ENCODE assay signal across 1 cellular context in the genomic region with DNA sequence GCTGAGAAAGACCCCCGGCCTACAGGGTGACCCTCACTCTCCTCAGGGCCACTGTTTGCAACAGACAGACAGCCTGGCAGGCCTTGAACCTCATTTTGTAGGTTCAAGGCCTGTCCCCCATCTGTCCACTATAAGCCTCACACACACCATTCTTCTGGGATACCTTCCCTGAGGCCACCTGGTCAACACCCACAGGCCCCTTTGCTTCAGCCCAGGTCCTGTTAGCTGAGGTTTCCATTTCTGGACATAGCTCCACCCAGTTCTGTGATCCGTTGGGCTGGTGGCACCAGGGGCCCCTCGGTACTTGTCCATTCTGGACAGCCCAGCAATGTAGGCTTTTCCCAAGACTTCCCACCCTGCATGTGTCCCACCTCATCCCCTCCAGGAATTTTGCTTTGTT.
TF ChIP-seq lines count a peak whose summit lies in the region.

No MANE protein-coding gene starts in this region.

TF ChIP-seq in IMR-90, 13 proteins besides CTCF, POLR2A, EP300 and RAD21:
- TF ChIP-seq NFE2L2 (IDR thresholded peaks at IDR 0.05; ENCODE audit: low read depth, low read length) = no peak
- TF ChIP-seq RCOR1 (IDR thresholded peaks at IDR 0.05; ENCODE audit: insufficient replicate concordance, low read length) = no peak
- TF ChIP-seq MXI1 (IDR thresholded peaks at IDR 0.05; ENCODE audit: borderline replicate concordance, low read depth, low read length) = no peak
- TF ChIP-seq CEBPB (IDR thresholded peaks at IDR 0.05; ENCODE audit: low read depth, low read length) = no peak
- TF ChIP-seq, protein P1, sequence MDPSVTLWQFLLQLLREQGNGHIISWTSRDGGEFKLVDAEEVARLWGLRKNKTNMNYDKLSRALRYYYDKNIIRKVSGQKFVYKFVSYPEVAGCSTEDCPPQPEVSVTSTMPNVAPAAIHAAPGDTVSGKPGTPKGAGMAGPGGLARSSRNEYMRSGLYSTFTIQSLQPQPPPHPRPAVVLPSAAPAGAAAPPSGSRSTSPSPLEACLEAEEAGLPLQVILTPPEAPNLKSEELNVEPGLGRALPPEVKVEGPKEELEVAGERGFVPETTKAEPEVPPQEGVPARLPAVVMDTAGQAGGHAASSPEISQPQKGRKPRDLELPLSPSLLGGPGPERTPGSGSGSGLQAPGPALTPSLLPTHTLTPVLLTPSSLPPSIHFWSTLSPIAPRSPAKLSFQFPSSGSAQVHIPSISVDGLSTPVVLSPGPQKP (IDR thresholded peaks at IDR 0.05; ENCODE audit: borderline replicate concordance, low read depth, low read length) = no peak
- TF ChIP-seq FOS (IDR thresholded peaks at IDR 0.05; ENCODE audit: low read depth, low read length) = no peak
- TF ChIP-seq RFX5 (IDR thresholded peaks at IDR 0.05; ENCODE audit: low read depth, low read length) = no peak
- no peak for TF ChIP-seq MAZ (IDR thresholded peaks at IDR 0.05; ENCODE audit: borderline replicate concordance, low read depth, low read length)
- TF ChIP-seq, protein P2, sequence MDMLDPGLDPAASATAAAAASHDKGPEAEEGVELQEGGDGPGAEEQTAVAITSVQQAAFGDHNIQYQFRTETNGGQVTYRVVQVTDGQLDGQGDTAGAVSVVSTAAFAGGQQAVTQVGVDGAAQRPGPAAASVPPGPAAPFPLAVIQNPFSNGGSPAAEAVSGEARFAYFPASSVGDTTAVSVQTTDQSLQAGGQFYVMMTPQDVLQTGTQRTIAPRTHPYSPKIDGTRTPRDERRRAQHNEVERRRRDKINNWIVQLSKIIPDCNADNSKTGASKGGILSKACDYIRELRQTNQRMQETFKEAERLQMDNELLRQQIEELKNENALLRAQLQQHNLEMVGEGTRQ (IDR thresholded peaks at IDR 0.05; ENCODE audit: low read depth, low read length) = no peak
- TF ChIP-seq MAFK (IDR thresholded peaks at IDR 0.05; ENCODE audit: low read depth, low read length) = no peak
- TF ChIP-seq CHD1 (IDR thresholded peaks at IDR 0.05; ENCODE audit: low read depth, low read length) = no peak
- TF ChIP-seq BHLHE40 (IDR thresholded peaks at IDR 0.05; ENCODE audit: low read depth, low read length) = no peak
